ENCODE assay signal across 29 cellular contexts in genomic region chr14:85487215-85487614, GRCh38. TPM values are rescaled to one million over a fixed set of nuclear protein-coding genes. Genes with fewer than 3 reads are reported as not detected.
DNase-seq lines count a peak whose midpoint lies in the region; TF ChIP-seq lines count a peak whose summit lies in the region.
"Had no signal": no experiment of that assay in that cellular context is flagged by ENCODE, and none has a peak within 500 bp of the region (broad histone marks: within the 10 kb centered on the region; RNA-seq: fewer than 3 reads in every experiment).

No MANE protein-coding gene starts in this region.

- H3K27me3 ChIP-seq in esophagus muscularis mucosa, result no peaks in the 10 kb centered on the region
- H3K27me3 ChIP-seq: BE2C, Peyer's patch, SJCRH30, testis had no signal

- TF ChIP-seq CTCF in fibroblast of villous mesenchyme (IDR thresholded peaks at IDR 0.05; ENCODE audit: insufficient read depth, low read depth, low read length) (no peak), esophagus muscularis mucosa (IDR thresholded peaks at IDR 0.05) (no peak)

- H3K27ac ChIP-seq in esophagus muscularis mucosa (replicated peaks in 1 of 4), result no peak overlapping the region
- H3K27ac ChIP-seq: Peyer's patch, SJCRH30, testis had no signal

- WGBS in esophagus muscularis mucosa, result 80% methylated on average over 4 of the region's 4 CpGs

- intact Hi-C loops in esophagus muscularis mucosa (cut with DNase I), result no loop called here

- H3K9me3 ChIP-seq in esophagus muscularis mucosa, result peaks cover 0 to 6% (median 0%) of the 10 kb centered on the region in 4 donors
- H3K9me3 ChIP-seq: BE2C, Caco-2, Peyer's patch, testis had no signal

- H3K4me3 ChIP-seq in fibroblast of villous mesenchyme (ENCODE audit: low read depth, low read length), result no peak overlapping the region
- no peak overlapping the region for H3K4me3 ChIP-seq in esophagus muscularis mucosa
- H3K4me3 ChIP-seq: GM23338, Peyer's patch, SJCRH30, testis had no signal

- H3K4me1 ChIP-seq in esophagus muscularis mucosa, result no peaks in the 10 kb centered on the region
- H3K4me1 ChIP-seq: BE2C, SJCRH30 had no signal

- peak; percentile 35 for DNase-seq in GM03348 (ENCODE audit: low spot score)
- peak; percentile 35 for DNase-seq in amniotic epithelial cell (ENCODE audit: low read depth)
- DNase-seq in fibroblast of villous mesenchyme (ENCODE audit: low read depth), result peak; percentile 94
- no peak for DNase-seq in cortex of kidney (lab: John Stamatoyannopoulos, UW)
- DNase-seq in AML-193 (lab: John Stamatoyannopoulos, UW), result no peak
- no peak for DNase-seq in esophagus muscularis mucosa (ENCODE audit: extremely low spot score)
- DNase-seq in HuH-7 (ENCODE audit: low spot score), result no peak
- DNase-seq: activated CD4-positive, alpha-beta memory T cell treated with anti-CD3 and anti-CD28 coated beads, Interleukin-2, amount 10 ng/mL, durations not matched to agents 7 days and 5 days; activated CD4-positive, CD25-positive, alpha-beta regulatory T cell treated with anti-CD3 and anti-CD28 coated beads, Interleukin-2, amount 50 U/mL, for 72 hours; BE2C; Caco-2; DMS79 treated with DMSO at 0.1 percent for 48 hours; islet precursor cell; left ventricle myocardium superior; naive thymus-derived CD8-positive, alpha-beta T cell; NCI-H1092; NCI-H187; NCI-H2171 treated with DMSO at 0.1 percent for 48 hours; NCI-H524; Peyer's patch; SJCRH30; stimulated activated CD4-positive, alpha-beta T cell treated with anti-CD3 and anti-CD28 coated beads, Interleukin-4, amount 100 ng/mL, for 4 hours; stimulated activated naive CD4-positive, alpha-beta T cell; T-cell; testis had no signal

- no peak for TF ChIP-seq POLR2A in esophagus muscularis mucosa (IDR thresholded peaks at IDR 0.05; ENCODE audit: low read depth)

- no peaks in the 10 kb centered on the region for H3K36me3 ChIP-seq in esophagus muscularis mucosa
- H3K36me3 ChIP-seq: BE2C, Peyer's patch, SJCRH30 had no signal

- TF ChIP-seq EP300 in esophagus muscularis mucosa (IDR thresholded peaks at IDR 0.05), result no peak

RNA-seq across cellular contexts. Expression of gene FLRT2, which starts 42.7 kb away (rescaled TPM):
- total RNA-seq in fibroblast of villous mesenchyme (12.9 and 14.7 TPM in 2 replicates), esophagus muscularis mucosa (10 to 100 TPM in 2 of 4 donors, 1 to 10 TPM in 2; 2.5 to 13.0 (median 7.9) TPM)
- total RNA-seq: activated CD4-positive, alpha-beta memory T cell treated with anti-CD3 and anti-CD28 coated beads, Interleukin-2, amount 10 ng/mL, durations not matched to agents 7 days and 5 days; activated naive CD4-positive, alpha-beta T cell treated with anti-CD3 and anti-CD28 coated beads, Interleukin-2, amount 50 U/mL, for 72 hours; activated T-helper 2 cell treated with anti-CD3 and anti-CD28 coated beads, Interferon-gamma antibody, Interleukin-2, Interleukin-4, amounts not matched to agents 10 μg/mL and 5 μg/mL and 100 μg/mL, durations not matched to agents 14 hours and 24 hours and 36 hours; HepG2; naive thymus-derived CD8-positive, alpha-beta T cell had no signal

Comparison
In these comparisons a context has a peak if more than half of its experiments do, and no peak if none do; other contexts are left out.
1. DNase-seq: peak in GM03348 (single experiment), amniotic epithelial cell (single experiment) and fibroblast of villous mesenchyme (single experiment); none in cortex of kidney (single experiment), AML-193 (0 of 2), esophagus muscularis mucosa (single experiment) and HuH-7 (single experiment).